In genomic region chr5:157100140-157100679, GRCh38 we compare ENCODE assay signal across 9 cellular contexts. TPM values are rescaled to one million over a fixed set of nuclear protein-coding genes. Genes with fewer than 3 reads are reported as not detected.
DNase-seq lines count a peak whose midpoint lies in the region; ATAC-seq and TF ChIP-seq lines count a peak whose summit lies in the region.
"Had no signal": no experiment of that assay in that cellular context is flagged by ENCODE, and none has a peak within 500 bp of the region (broad histone marks: within the 10 kb centered on the region; RNA-seq: fewer than 3 reads in every experiment).

No MANE protein-coding gene starts in this region.

- H3K36me3 Mint-ChIP-seq in T-helper 17 cell (ENCODE audit: low read depth): peaks cover 2% of the 10 kb centered on the region

- H3K27me3 Mint-ChIP-seq in T-helper 17 cell: no peaks in the 10 kb centered on the region

- H3K27ac Mint-ChIP-seq in T-helper 17 cell: no peak overlapping the region

- BruUV-seq in HCT116 (replicated peaks; lab: Mats Ljungman, UMichigan): no TSS peak

- H3K27ac ChIP-seq in HCT116 (ENCODE audit: low read depth, low read length) (no peak overlapping the region), coronary artery (peak overlapping the region in 1 of 2 donors; percentile 48), ascending aorta (no peak overlapping the region)
- H3K27ac ChIP-seq: KMS-11 had no signal

- no peak overlapping the region for H3K4me3 Mint-ChIP-seq in T-helper 17 cell

- CTCF ChIA-PET in BJ (lab: Yijun Ruan, JAX) (interaction anchor here (0.5 to 0.7 kb wide), 2 partner anchors 22 to 1249 kb away, joined by 3 to 4 read pairs; no protein-coding TSS in a partner anchor), HCT116 (lab: Charles Lee) (interaction anchor here (1.3 kb wide), 1 partner anchor 49 kb away, joined by 3 read pairs; no protein-coding TSS in a partner anchor)

- peak overlapping the region; percentile 54 for H3K4me2 ChIP-seq in HCT116 (ENCODE audit: low read length)
- H3K4me2 ChIP-seq: KMS-11 had no signal

- H3K9ac ChIP-seq in HCT116 (ENCODE audit: low read length): no peak overlapping the region
- H3K9ac ChIP-seq: KMS-11 had no signal

- H3K9me3 ChIP-seq in HCT116 (ENCODE audit: control insufficient read depth in 1 of 2, insufficient read depth in 1 of 2, low read depth in 1 of 2, low read length in 2 of 2) (no peaks in the 10 kb centered on the region), T-helper 17 cell (ENCODE audit: control insufficient read depth, low read length, poor library complexity, severe bottlenecking) (no peaks in the 10 kb centered on the region), BE2C (no peaks in the 10 kb centered on the region), ascending aorta (no peaks in the 10 kb centered on the region)

- POLR2A ChIA-PET in BJ (lab: Charles Lee): no interaction called here
- POLR2A ChIA-PET in HCT116 (lab: Charles Lee): no interaction called here

- no peaks in the 10 kb centered on the region for H3K36me3 ChIP-seq in BJ (ENCODE audit: control insufficient read depth, insufficient read depth, low read length)
- no peaks in the 10 kb centered on the region for H3K36me3 ChIP-seq in HCT116 (ENCODE audit: control insufficient read depth in 1 of 2, insufficient read depth in 2 of 2, low read length in 2 of 2)
- H3K36me3 ChIP-seq in BE2C: no peaks in the 10 kb centered on the region
- H3K36me3 ChIP-seq in ascending aorta: no peaks in the 10 kb centered on the region

- H3K4me1 Mint-ChIP-seq in T-helper 17 cell: peaks cover 5% of the 10 kb centered on the region

- DNase-seq in BJ (ENCODE audit: low read depth): peak; percentile 35
- DNase-seq in HCT116 (ENCODE audit: low read depth, low spot score): no peak
- no peak for DNase-seq in T-helper 17 cell
- peak; percentile 43 to 68 for DNase-seq in foreskin fibroblast
- DNase-seq in BE2C: no peak
- no peak for DNase-seq in globus pallidus (ENCODE audit: low spot score)
- DNase-seq in coronary artery (ENCODE audit: low spot score): no peak
- DNase-seq in ascending aorta (ENCODE audit: low spot score in 2 of 2): no peak

- H4K20me1 ChIP-seq in HCT116 (ENCODE audit: insufficient read depth): no peaks in the 10 kb centered on the region

- intact Hi-C loops in HCT116 (cut with micrococcal nuclease): no loop called here
- intact Hi-C loops in ascending aorta (cut with DNase I): no loop called here

- H3K9me2 ChIP-seq in HCT116 (ENCODE audit: insufficient read depth): no peaks in the 10 kb centered on the region

- TF ChIP-seq POLR2A in HCT116 (IDR thresholded peaks at IDR 0.05; ENCODE audit: borderline replicate concordance, extremely low read depth, insufficient read depth, insufficient read length): no peak

- ATAC-seq in HCT116: peak; percentile 38; the same call in 1 of the 2 replicates
- ATAC-seq in T-helper 17 cell: peak; percentile 21

- peak overlapping the region; percentile 98 for H2AFZ ChIP-seq in HCT116 (ENCODE audit: low read depth, low read length, poor library complexity, severe bottlenecking)

- H3K4me3 ChIP-seq in BJ (ENCODE audit: low read depth, low read length) (no peak overlapping the region), HCT116 (replicated peaks in 1 of 2; ENCODE audit: low read depth in 1 of 2, low read length in 2 of 2) (no peak overlapping the region), foreskin fibroblast (ENCODE audit: low read depth in 1 of 2, low read length in 2 of 2) (no peak overlapping the region), BE2C (ENCODE audit: low read depth, low read length) (no peak overlapping the region), coronary artery (no peak overlapping the region), ascending aorta (no peak overlapping the region)

- H3K79me2 ChIP-seq in HCT116 (ENCODE audit: insufficient read depth, low read length): no peaks in the 10 kb centered on the region

- H3K27me3 ChIP-seq in BJ (ENCODE audit: control insufficient read depth, insufficient read depth, low read length) (no peaks in the 10 kb centered on the region), HCT116 (ENCODE audit: insufficient read depth, low read length) (no peaks in the 10 kb centered on the region), BE2C (no peaks in the 10 kb centered on the region), ascending aorta (no peaks in the 10 kb centered on the region)

- TF ChIP-seq RAD21 in HCT116 (IDR thresholded peaks at IDR 0.05; ENCODE audit: low read depth): no peak

- TF ChIP-seq CTCF in BJ (IDR thresholded peaks at IDR 0.05; ENCODE audit: insufficient read depth, low read depth, low read length) (no peak), HCT116 (IDR thresholded peaks at IDR 0.05 in 2 of 3, conservative IDR thresholded peaks at IDR 0.05 in 1 of 3; ENCODE audit: borderline replicate concordance in 1 of 3, insufficient read depth in 1 of 3, low read depth in 2 of 3, low read length in 2 of 3) (no peak), foreskin fibroblast (IDR thresholded peaks at IDR 0.05; ENCODE audit: low read depth, low read length) (no peak), BE2C (IDR thresholded peaks at IDR 0.05; ENCODE audit: low read depth, low read length) (no peak), coronary artery (IDR thresholded peaks at IDR 0.05) (no peak), ascending aorta (IDR thresholded peaks at IDR 0.05) (no peak)

- RAD21 ChIA-PET in HCT116 (lab: Charles Lee; ENCODE audit: low non-redundant PET in 1 of 2, low total read pairs in 2 of 2, uncharacterized antibody in 2 of 2, unreplicated experiment in 2 of 2): no interaction called here

- peaks cover 0 to 8% of the 10 kb centered on the region in 2 experiments; a peak in 2 of 4 replicates for H3K4me1 ChIP-seq in HCT116 (ENCODE audit: control insufficient read depth in 1 of 2, insufficient read depth in 2 of 2, low read length in 2 of 2)
- no peaks in the 10 kb centered on the region for H3K4me1 ChIP-seq in BE2C
- H3K4me1 ChIP-seq in ascending aorta: no peaks in the 10 kb centered on the region

TF ChIP-seq in HCT116, 20 proteins besides CTCF, POLR2A, EP300 and RAD21 (continues in another document):
- TF ChIP-seq ZFX (IDR thresholded peaks at IDR 0.05): no peak
- TF ChIP-seq SIN3A (IDR thresholded peaks at IDR 0.05; ENCODE audit: low read depth): 0 out of 2 replicates have a peak, but pooled peaks have one; percentile 12
- no peak for TF ChIP-seq ELF1 (IDR thresholded peaks at IDR 0.05; ENCODE audit: borderline replicate concordance, low read depth)
- 0 out of 2 replicates have a peak, but pooled peaks have one; percentile 11 for TF ChIP-seq EGR1 (IDR thresholded peaks at IDR 0.05; ENCODE audit: low read depth)
- peak; percentile 66 for TF ChIP-seq JUND (IDR thresholded peaks at IDR 0.05)
- TF ChIP-seq CEBPB (IDR thresholded peaks at IDR 0.05; ENCODE audit: low read depth): peak; percentile 89
- no peak for TF ChIP-seq YY1 (IDR thresholded peaks at IDR 0.05; ENCODE audit: extremely low read depth, insufficient replicate concordance, low read depth, low read length)
- TF ChIP-seq POLR2AphosphoS5 (IDR thresholded peaks at IDR 0.05; ENCODE audit: low read depth, low read length): no peak
- peak; percentile 65; the same call in 1 of the 2 replicates for TF ChIP-seq SP1 (IDR thresholded peaks at IDR 0.05; ENCODE audit: low read depth)
- TF ChIP-seq TCF7L2 (IDR thresholded peaks at IDR 0.05; ENCODE audit: borderline replicate concordance, extremely low read depth, insufficient read depth, insufficient read length): no peak
- peak; percentile 57 for TF ChIP-seq MAX (IDR thresholded peaks at IDR 0.05)
- no peak for TF ChIP-seq EZH2 (IDR thresholded peaks at IDR 0.05)
- TF ChIP-seq ZNF274 (IDR thresholded peaks at IDR 0.05; ENCODE audit: low read depth, low read length): no peak
- TF ChIP-seq ATF3 (IDR thresholded peaks at IDR 0.05): no peak
- peak; percentile 51; the same call in 1 of the 2 replicates for TF ChIP-seq CBX3 (IDR thresholded peaks at IDR 0.05; ENCODE audit: low read depth)

RNA-seq across cellular contexts. Expression of gene HAVCR2, which starts 8.6 kb away (rescaled TPM):
- 0.05 TPM in 1 of 2 replicates, not detected in the other for polyA plus RNA-seq in BJ (2011; rRNA removed)
- polyA minus RNA-seq in BJ (2011; rRNA and poly(A)+ RNA removed): 0.15 TPM in 1 of 2 replicates, not detected in the other
- total RNA-seq in HCT116 (2021; ENCODE audit: unreplicated experiment) (0.07 TPM), T-helper 17 cell (1 to 10 TPM; 2.3 to 2.7 TPM), ascending aorta (1.7 TPM)
- 0.04 TPM in 2 replicates for polyA plus RNA-seq in HCT116 (2012)
- polyA plus RNA-seq in BE2C (2012; ENCODE audit: insufficient read depth, insufficient read length, low read depth): 5.4 TPM

RNA-seq across cellular contexts. Expression of gene HAVCR1, which starts 41.3 kb away (rescaled TPM):
- not detected in 2 replicates for polyA plus RNA-seq in BJ (2011; rRNA removed)
- polyA minus RNA-seq in BJ (2011; rRNA and poly(A)+ RNA removed): not detected in 2 replicates
- total RNA-seq in HCT116 (2021; ENCODE audit: unreplicated experiment) (not detected), T-helper 17 cell (1 to 10 TPM; 1.1 to 1.4 TPM), ascending aorta (not detected)
- polyA plus RNA-seq in HCT116 (2012): 0.08 TPM in 1 of 2 replicates, not detected in the other
- polyA plus RNA-seq in BE2C (2012; ENCODE audit: insufficient read depth, insufficient read length, low read depth): 0.77 TPM

RNA-seq across cellular contexts. Expression of gene MED7, which starts 42.5 kb away (rescaled TPM):
- polyA plus RNA-seq in BJ (2011; rRNA removed): 5.7 and 13.5 TPM in 2 replicates
- polyA minus RNA-seq in BJ (2011; rRNA and poly(A)+ RNA removed): 2.6 and 2.9 TPM in 2 replicates
- total RNA-seq in HCT116 (2021; ENCODE audit: unreplicated experiment) (9.1 TPM), T-helper 17 cell (1 to 10 TPM; 6.3 to 7.8 TPM), ascending aorta (2.3 TPM)
- polyA plus RNA-seq in HCT116 (2012): 4.2 and 7.4 TPM in 2 replicates
- 7.1 TPM for polyA plus RNA-seq in BE2C (2012; ENCODE audit: insufficient read depth, insufficient read length, low read depth)

Comparison
In these comparisons a context has a peak if more than half of its experiments do, and no peak if none do; other contexts are left out.
1. DNase-seq: peak in BJ (single experiment) and foreskin fibroblast (2 of 2); none in HCT116 (single experiment), T-helper 17 cell (0 of 3), BE2C (single experiment), globus pallidus (single experiment), coronary artery (single experiment) and ascending aorta (0 of 2).